ENCODE assay signal across 9 cellular contexts in genomic region chr3:24185738-24186384, GRCh38.
DNase-seq lines count a peak whose midpoint lies in the region; ATAC-seq and TF ChIP-seq lines count a peak whose summit lies in the region.
"Had no signal": no experiment of that assay in that cellular context is flagged by ENCODE, and none has a peak within 500 bp of the region (broad histone marks: within the 10 kb centered on the region; RNA-seq: fewer than 3 reads in every experiment).

No MANE protein-coding gene starts in this region.

- H2BK12ac ChIP-seq in trophoblast cell (ENCODE audit: low read length) = peak overlapping the region; percentile 71

- no peak overlapping the region for H3K9ac ChIP-seq in trophoblast cell (ENCODE audit: low read length)

- H3K27me3 ChIP-seq in trophoblast cell (ENCODE audit: insufficient read depth, low read length) = no peaks in the 10 kb centered on the region

- peak overlapping the region; percentile 16 for H2AK5ac ChIP-seq in trophoblast cell (ENCODE audit: low read length)

- H3K79me2 ChIP-seq in trophoblast cell (ENCODE audit: control insufficient read depth, insufficient read depth, low read length, poor library complexity) = peaks cover 4% of the 10 kb centered on the region

- no peak overlapping the region for H3K4me2 ChIP-seq in trophoblast cell (ENCODE audit: low read length)

- H4K12ac ChIP-seq in trophoblast cell (ENCODE audit: low read depth, low read length) = no peak overlapping the region

- H3K4me3 ChIP-seq in trophoblast cell (ENCODE audit: low read depth, low read length) = no peak overlapping the region

- no peak overlapping the region for H3K18ac ChIP-seq in trophoblast cell (ENCODE audit: low read length)

- no peaks in the 10 kb centered on the region for H3K36me3 ChIP-seq in trophoblast cell (ENCODE audit: control insufficient read depth in 1 of 2, insufficient read depth in 2 of 2, low read length in 2 of 2)

- peaks cover 2% of the 10 kb centered on the region for H3K4me1 Mint-ChIP-seq in activated T-cell treated with anti-CD3 and anti-CD28 coated beads, Interleukin-2, amount 50 U/mL, for 24 hours (ENCODE audit: low read depth)

- H3K27me3 Mint-ChIP-seq in activated T-cell treated with anti-CD3 and anti-CD28 coated beads, Interleukin-2, amount 50 U/mL, for 24 hours = no peaks in the 10 kb centered on the region

- H3K4me1 ChIP-seq in trophoblast cell (ENCODE audit: control insufficient read depth in 1 of 2, insufficient read depth in 2 of 2, low read length in 2 of 2) = peaks cover 3 to 11% of the 10 kb centered on the region in 2 experiments

- H3K14ac ChIP-seq in trophoblast cell (ENCODE audit: low read length) = peak overlapping the region; percentile 2

- peak; percentile 93 for ATAC-seq in HG02798 (IDR thresholded peaks at IDR 0.05; ENCODE audit: poor library complexity, unreplicated experiment)

- WGBS in trophoblast cell (ENCODE audit: extremely low coverage, insufficient coverage, insufficient read length) = no CpG with 5 or more reads among the region's 5 CpGs

- H3K9me3 ChIP-seq in trophoblast cell (ENCODE audit: insufficient read depth, low read depth, low read length) = no peaks in the 10 kb centered on the region

- peak overlapping the region; percentile 12 for H4K8ac ChIP-seq in trophoblast cell (ENCODE audit: low read depth, low read length)

- H3K4ac ChIP-seq in trophoblast cell (ENCODE audit: low read depth, low read length) = no peak overlapping the region

- no peak overlapping the region for H3K4me3 Mint-ChIP-seq in activated T-cell treated with anti-CD3 and anti-CD28 coated beads, Interleukin-2, amount 50 U/mL, for 24 hours
- H3K4me3 Mint-ChIP-seq: T-helper 1 cell treated with Interleukin-12 subunit alpha and Interleukin-12 subunit beta and Interleukin-4 antibody, amounts not matched to agents 30 μg/mL and 1 μg/mL, for 36 hours had no signal

- peak overlapping the region; percentile 10 for H2BK5ac ChIP-seq in trophoblast cell (ENCODE audit: low read depth, low read length, poor library complexity)

- H3K27ac Mint-ChIP-seq in activated T-cell treated with anti-CD3 and anti-CD28 coated beads, Interleukin-2, amount 50 U/mL, for 24 hours = no peak overlapping the region
- H3K27ac Mint-ChIP-seq: T-helper 1 cell treated with Interleukin-12 subunit alpha and Interleukin-12 subunit beta and Interleukin-4 antibody, amounts not matched to agents 30 μg/mL and 1 μg/mL, for 36 hours had no signal

- peak overlapping the region; percentile 15 for H2BK120ac ChIP-seq in trophoblast cell (ENCODE audit: insufficient read depth, low read length, poor library complexity)

- no peaks in the 10 kb centered on the region for H3K36me3 Mint-ChIP-seq in activated T-cell treated with anti-CD3 and anti-CD28 coated beads, Interleukin-2, amount 50 U/mL, for 24 hours (ENCODE audit: low read depth)

- peak; percentile 61 for TF ChIP-seq CTCF in GM13977 (IDR thresholded peaks at IDR 0.05; ENCODE audit: extremely low read depth, insufficient read depth, missing control alignments)

- no peak overlapping the region for H3K23ac ChIP-seq in trophoblast cell (ENCODE audit: low read length)

- H3K27ac ChIP-seq in trophoblast cell (ENCODE audit: low read depth, low read length) = no peak overlapping the region

- no peaks in the 10 kb centered on the region for H3K9me3 Mint-ChIP-seq in activated T-cell treated with anti-CD3 and anti-CD28 coated beads, Interleukin-2, amount 50 U/mL, for 24 hours
- H3K9me3 Mint-ChIP-seq: T-helper 1 cell treated with Interleukin-12 subunit alpha and Interleukin-12 subunit beta and Interleukin-4 antibody, amounts not matched to agents 30 μg/mL and 1 μg/mL, for 36 hours had no signal

- in situ Hi-C loops in GM13977 (cut with MboI; ENCODE audit: low pct_unique_long_range_greater_than_20kb, low sequenced_read_pairs, unreplicated experiment) = no loop called here

- H4K91ac ChIP-seq in trophoblast cell (ENCODE audit: low read depth, low read length) = peak overlapping the region; percentile 65

- DNase-seq in AG20443 (ENCODE audit: low spot score) (peak; percentile 56), GM13977 (ENCODE audit: low spot score) (peak; percentile 26), NCI-H1048 (lab: John Stamatoyannopoulos, UW) (peak; percentile 14), globus pallidus (ENCODE audit: low spot score) (peak; percentile 48), trophoblast cell (peak; percentile 30 to 55), NCI-H510A treated with DMSO at 0.1 percent for 48 hours (lab: John Stamatoyannopoulos, UW) (no peak)
- peak; percentile 36 for DNase-seq in activated T-cell treated with anti-CD3 and anti-CD28 coated beads, Interleukin-2, amount 50 U/mL, for 24 hours

- peaks cover 10% of the 10 kb centered on the region for H3K79me1 ChIP-seq in trophoblast cell (ENCODE audit: low read length)

- H2AFZ ChIP-seq in trophoblast cell (ENCODE audit: insufficient read depth, low read length, poor library complexity) = no peak overlapping the region
